In the genomic region with DNA sequence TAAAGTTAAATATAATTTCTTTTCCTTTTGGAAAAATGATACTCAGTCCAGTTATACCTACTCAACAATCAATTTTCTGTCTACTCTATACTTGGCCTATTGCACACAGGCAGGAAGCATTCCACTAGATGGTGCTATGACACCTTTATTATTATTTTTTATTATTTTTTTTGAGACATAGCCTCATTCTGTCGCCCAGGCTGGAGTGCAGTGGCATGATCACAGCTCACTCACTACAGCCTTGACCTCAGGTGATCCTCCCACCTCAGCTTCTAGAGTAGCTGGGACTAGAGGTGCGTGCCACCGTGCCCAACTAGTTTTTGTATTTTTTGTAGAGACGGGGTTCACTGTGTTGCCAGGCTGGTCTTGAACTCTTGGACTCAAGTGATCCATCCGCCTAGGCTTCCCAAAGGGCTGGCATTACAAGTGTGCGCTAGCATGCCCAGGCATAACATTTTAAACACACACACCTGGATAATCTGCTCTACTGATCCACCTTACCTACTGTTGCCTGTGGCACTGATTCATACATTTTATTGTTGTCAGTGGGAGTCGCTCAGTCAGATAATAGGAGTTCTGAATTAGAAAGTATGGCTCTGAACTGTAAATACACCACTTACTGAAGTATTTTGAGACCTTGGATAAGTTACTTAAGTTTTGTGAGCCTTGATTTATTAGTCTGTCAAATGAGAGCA, we compare ENCODE assay signal across 8 cellular contexts. TPM values are rescaled to one million over a fixed set of nuclear protein-coding genes. Genes with fewer than 3 reads are reported as not detected.
DNase-seq lines count a peak whose midpoint lies in the region; ATAC-seq and TF ChIP-seq lines count a peak whose summit lies in the region.

No MANE protein-coding gene starts in this region.

- ATAC-seq in HG03442 (IDR thresholded peaks at IDR 0.05; ENCODE audit: unreplicated experiment), result no peak
- ATAC-seq in GM21423 (IDR thresholded peaks at IDR 0.05; ENCODE audit: unreplicated experiment), result no peak

- CTCF ChIA-PET in AG04450 (lab: Charles Lee), result interaction anchor here (0.6 to 5.0 kb wide), 19 partner anchors 8 to 362 kb away, joined by 3 to 41 read pairs (median 4); a partner anchor contains a TSS

- H3K4me3 Mint-ChIP-seq in glutamatergic neuron (ENCODE audit: unreplicated experiment), result no peak overlapping the region

- no peaks in the 10 kb centered on the region for H3K27me3 ChIP-seq in AG04450 (ENCODE audit: control insufficient read depth, insufficient read depth, low read length)

- H3K9me3 Mint-ChIP-seq in glutamatergic neuron (ENCODE audit: unreplicated experiment), result no peaks in the 10 kb centered on the region

- H3K9me3 ChIP-seq in AG04450 (ENCODE audit: control insufficient read depth, insufficient read depth, low read length), result no peaks in the 10 kb centered on the region

- H3K36me3 Mint-ChIP-seq in glutamatergic neuron (ENCODE audit: unreplicated experiment), result no peaks in the 10 kb centered on the region

- no peak overlapping the region for H3K27ac ChIP-seq in AG04450 (ENCODE audit: low read depth, low read length)

- no peak overlapping the region for H3K27ac Mint-ChIP-seq in glutamatergic neuron (ENCODE audit: unreplicated experiment)

- in situ Hi-C loops in G401 (cut with HindIII; ENCODE audit: low sequenced_read_pairs), result no loop called here

- DNase-seq in AG04450 (ENCODE audit: low read depth, low spot score) (no peak), glutamatergic neuron (no peak), LoVo (ENCODE audit: low spot score) (no peak), G401 (ENCODE audit: low spot score) (no peak)

- POLR2A ChIA-PET in AG04450 (lab: Yijun Ruan, JAX), result interaction anchor here (0.6 kb wide), 1 partner anchor 14 kb away, joined by 3 read pairs; no protein-coding TSS in a partner anchor

- no peaks in the 10 kb centered on the region for H3K27me3 Mint-ChIP-seq in glutamatergic neuron (ENCODE audit: unreplicated experiment)

- H3K4me3 ChIP-seq in AG04450 (ENCODE audit: low read depth, low read length) (no peak overlapping the region), WI38 (ENCODE audit: low read depth, low read length) (no peak overlapping the region)

- H3K4me1 Mint-ChIP-seq in glutamatergic neuron (ENCODE audit: low read depth, unreplicated experiment), result no peaks in the 10 kb centered on the region

- TF ChIP-seq CTCF in AG04450 (IDR thresholded peaks at IDR 0.05; ENCODE audit: low read depth, low read length) (peak; percentile 57), GM12873 (IDR thresholded peaks at IDR 0.05; ENCODE audit: insufficient read depth, low read depth, low read length, missing control alignments) (peak; percentile 44), WI38 (IDR thresholded peaks at IDR 0.05; ENCODE audit: low read depth, low read length) (peak; percentile 21; the same call in 1 of the 2 replicates), glutamatergic neuron (IDR thresholded peaks at IDR 0.05; ENCODE audit: partially characterized antibody, unreplicated experiment) (peak; percentile 34)

RNA-seq across cellular contexts. Expression of a gene that starts 56.2 kb away (rescaled TPM):
- polyA plus RNA-seq in AG04450 (2011; rRNA removed), result 70.9 and 97.5 TPM in 2 replicates
- 21.4 and 57.4 TPM in 2 replicates for polyA minus RNA-seq in AG04450 (2011; rRNA and poly(A)+ RNA removed)
- 59.5 TPM for total RNA-seq in glutamatergic neuron (ENCODE audit: unreplicated experiment)
- total RNA-seq in G401 (2014; rRNA removed; shearing (Covaris generic)), result 77.0 and 101 TPM in 2 replicates
